In the genomic region with DNA sequence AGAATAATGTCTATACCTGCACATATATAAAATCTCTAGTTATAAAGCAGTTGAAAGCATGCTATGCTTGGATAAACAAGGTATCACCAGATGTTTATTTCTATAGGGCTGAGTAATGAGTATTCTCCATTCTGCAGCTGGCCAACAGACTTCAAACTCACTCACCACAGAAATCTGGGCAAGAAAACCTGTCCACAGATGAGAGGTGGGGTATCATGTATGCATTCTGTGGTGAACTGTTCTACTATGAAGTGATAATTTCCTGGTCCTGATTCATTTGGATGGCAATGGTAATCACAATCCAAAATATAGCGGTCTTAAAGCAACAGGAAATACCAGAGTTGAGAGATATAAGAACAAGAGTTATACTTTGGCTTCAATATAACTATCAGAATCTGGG, we compare ENCODE assay signal across 1 cellular context.
TF ChIP-seq lines count a peak whose summit lies in the region.

No MANE protein-coding gene starts in this region.

TF ChIP-seq in IMR-90, 13 proteins besides CTCF, POLR2A, EP300 and RAD21 (continued from another document):
- TF ChIP-seq, protein P1, sequence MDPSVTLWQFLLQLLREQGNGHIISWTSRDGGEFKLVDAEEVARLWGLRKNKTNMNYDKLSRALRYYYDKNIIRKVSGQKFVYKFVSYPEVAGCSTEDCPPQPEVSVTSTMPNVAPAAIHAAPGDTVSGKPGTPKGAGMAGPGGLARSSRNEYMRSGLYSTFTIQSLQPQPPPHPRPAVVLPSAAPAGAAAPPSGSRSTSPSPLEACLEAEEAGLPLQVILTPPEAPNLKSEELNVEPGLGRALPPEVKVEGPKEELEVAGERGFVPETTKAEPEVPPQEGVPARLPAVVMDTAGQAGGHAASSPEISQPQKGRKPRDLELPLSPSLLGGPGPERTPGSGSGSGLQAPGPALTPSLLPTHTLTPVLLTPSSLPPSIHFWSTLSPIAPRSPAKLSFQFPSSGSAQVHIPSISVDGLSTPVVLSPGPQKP (IDR thresholded peaks at IDR 0.05; ENCODE audit: borderline replicate concordance, low read depth, low read length) = no peak
- no peak for TF ChIP-seq CHD1 (IDR thresholded peaks at IDR 0.05; ENCODE audit: low read depth, low read length)
- TF ChIP-seq MXI1 (IDR thresholded peaks at IDR 0.05; ENCODE audit: borderline replicate concordance, low read depth, low read length) = no peak
- TF ChIP-seq SMC3 (IDR thresholded peaks at IDR 0.05; ENCODE audit: low read depth, low read length) = no peak
- no peak for TF ChIP-seq RCOR1 (IDR thresholded peaks at IDR 0.05; ENCODE audit: insufficient replicate concordance, low read length)
- no peak for TF ChIP-seq MAZ (IDR thresholded peaks at IDR 0.05; ENCODE audit: borderline replicate concordance, low read depth, low read length)
- TF ChIP-seq BHLHE40 (IDR thresholded peaks at IDR 0.05; ENCODE audit: low read depth, low read length) = no peak
- no peak for TF ChIP-seq FOS (IDR thresholded peaks at IDR 0.05; ENCODE audit: low read depth, low read length)
- TF ChIP-seq, protein P2, sequence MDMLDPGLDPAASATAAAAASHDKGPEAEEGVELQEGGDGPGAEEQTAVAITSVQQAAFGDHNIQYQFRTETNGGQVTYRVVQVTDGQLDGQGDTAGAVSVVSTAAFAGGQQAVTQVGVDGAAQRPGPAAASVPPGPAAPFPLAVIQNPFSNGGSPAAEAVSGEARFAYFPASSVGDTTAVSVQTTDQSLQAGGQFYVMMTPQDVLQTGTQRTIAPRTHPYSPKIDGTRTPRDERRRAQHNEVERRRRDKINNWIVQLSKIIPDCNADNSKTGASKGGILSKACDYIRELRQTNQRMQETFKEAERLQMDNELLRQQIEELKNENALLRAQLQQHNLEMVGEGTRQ (IDR thresholded peaks at IDR 0.05; ENCODE audit: low read depth, low read length) = no peak
- no peak for TF ChIP-seq RFX5 (IDR thresholded peaks at IDR 0.05; ENCODE audit: low read depth, low read length)
- TF ChIP-seq NFE2L2 (IDR thresholded peaks at IDR 0.05; ENCODE audit: low read depth, low read length) = no peak
